Comparison of ENCODE assay signal across 24 cellular contexts in genomic region chr11:70440206-70440605, GRCh38. TPM values are rescaled to one million over a fixed set of nuclear protein-coding genes. Genes with fewer than 3 reads are reported as not detected.
DNase-seq lines count a peak whose midpoint lies in the region; ATAC-seq and TF ChIP-seq lines count a peak whose summit lies in the region.
"Had no signal": no experiment of that assay in that cellular context is flagged by ENCODE, and none has a peak within 500 bp of the region (broad histone marks: within the 10 kb centered on the region; RNA-seq: fewer than 3 reads in every experiment).

No MANE protein-coding gene starts in this region.

- H3K9me3 ChIP-seq in SU-DHL-6 (ENCODE audit: insufficient read depth, low read length) (peaks cover 6% of the 10 kb centered on the region; the same call in 1 of the 2 replicates), neuronal stem cell (replicated peaks in 1 of 2; ENCODE audit: control insufficient read depth in 2 of 2, insufficient read depth in 1 of 2, low read depth in 1 of 2, low read length in 2 of 2) (no peaks in the 10 kb centered on the region)
- H3K9me3 ChIP-seq: BLaER1, SK-N-SH had no signal

- H2BK120ac ChIP-seq in mesendoderm (ENCODE audit: low read depth, low read length) (no peak overlapping the region), neuronal stem cell (ENCODE audit: low read depth, low read length) (no peak overlapping the region)

- H3K36me3 ChIP-seq in SU-DHL-6 (ENCODE audit: low read length) (peaks cover 4% of the 10 kb centered on the region; the same call in 1 of the 2 replicates), mesendoderm (ENCODE audit: control insufficient read depth, insufficient read depth, low read length) (peaks cover 8% of the 10 kb centered on the region), neuronal stem cell (replicated peaks in 1 of 2; ENCODE audit: control insufficient read depth in 2 of 2, insufficient read depth in 2 of 2, low read length in 2 of 2) (peaks cover 23 to 35% of the 10 kb centered on the region in 2 donors)
- H3K36me3 ChIP-seq: BLaER1 had no signal

- H2BK15ac ChIP-seq in mesendoderm (replicated peaks; ENCODE audit: low read depth), result no peak overlapping the region
- H2BK15ac ChIP-seq in neuronal stem cell (ENCODE audit: low read length), result no peak overlapping the region

- H4K5ac ChIP-seq in mesendoderm (ENCODE audit: low read length), result no peak overlapping the region

- no peak overlapping the region for H3K4me3 ChIP-seq in SU-DHL-6 (ENCODE audit: insufficient read depth, low read length, poor library complexity, severe bottlenecking)
- no peak overlapping the region for H3K4me3 ChIP-seq in mesendoderm (ENCODE audit: low read length)
- no peak overlapping the region for H3K4me3 ChIP-seq in neuronal stem cell (ENCODE audit: low read length in 2 of 2)
- H3K4me3 ChIP-seq: BLaER1, GM12878 had no signal

- no peak overlapping the region for H3K14ac ChIP-seq in neuronal stem cell (ENCODE audit: low read length)

- H3K4me2 ChIP-seq in SU-DHL-6 (ENCODE audit: low read depth, low read length, poor library complexity, severe bottlenecking), result peak overlapping the region; percentile 38
- H3K4me2 ChIP-seq in mesendoderm (ENCODE audit: low read length), result no peak overlapping the region
- no peak overlapping the region for H3K4me2 ChIP-seq in neuronal stem cell (ENCODE audit: insufficient read depth, low read length, poor library complexity, severe bottlenecking)
- H3K4me2 ChIP-seq: SK-N-SH had no signal

- H2BK5ac ChIP-seq in mesendoderm (ENCODE audit: low read length) (no peak overlapping the region), neuronal stem cell (ENCODE audit: low read length) (no peak overlapping the region)

- no peak overlapping the region for H4K8ac ChIP-seq in mesendoderm (ENCODE audit: low read depth, low read length)
- no peak overlapping the region for H4K8ac ChIP-seq in neuronal stem cell (ENCODE audit: low read depth, low read length)

- no peaks in the 10 kb centered on the region for H3K79me2 ChIP-seq in SU-DHL-6 (ENCODE audit: insufficient read depth, low read length)
- no peaks in the 10 kb centered on the region for H3K79me2 ChIP-seq in mesendoderm (ENCODE audit: control insufficient read depth, insufficient read depth, low read length)

- no peaks in the 10 kb centered on the region for H4K20me1 ChIP-seq in SU-DHL-6 (ENCODE audit: low read depth, low read length)

- DNase-seq in left ventricle myocardium superior, result peak; percentile 16
- no peak for DNase-seq in cardiac septum (ENCODE audit: low spot score)
- peak; percentile 19 for DNase-seq in mesendoderm
- DNase-seq in neuronal stem cell (ENCODE audit: low spot score), result no peak
- DNase-seq in 8988T, result no peak
- no peak for DNase-seq in T-helper 2 cell
- DNase-seq: CD4-positive, alpha-beta memory T cell; DMS53; EL; Kasumi-1; MM.1S; NCI-H1092; NCI-H1436 treated with DMSO at 0.1 percent for 48 hours; NCI-H2029; NCI-H2171; NCI-H446 treated with DMSO at 0.1 percent for 48 hours; NCI-H774; SHP77; SK-N-SH had no signal

- H3K23ac ChIP-seq in mesendoderm (ENCODE audit: low read length) (no peak overlapping the region), neuronal stem cell (ENCODE audit: low read depth, low read length, poor library complexity) (no peak overlapping the region)

- no peak overlapping the region for H3K9ac ChIP-seq in SU-DHL-6 (ENCODE audit: low read length)
- no peak overlapping the region for H3K9ac ChIP-seq in mesendoderm (ENCODE audit: low read length)
- H3K9ac ChIP-seq in neuronal stem cell (ENCODE audit: low read depth, low read length, poor library complexity), result no peak overlapping the region
- H3K9ac ChIP-seq: BLaER1, SK-N-SH had no signal

- H2AK5ac ChIP-seq in mesendoderm (ENCODE audit: low read length) (no peak overlapping the region), neuronal stem cell (ENCODE audit: low read depth, low read length) (no peak overlapping the region)

- H3K4ac ChIP-seq in mesendoderm (ENCODE audit: low read depth, low read length) (no peak overlapping the region), neuronal stem cell (ENCODE audit: low read length) (no peak overlapping the region)

- no peaks in the 10 kb centered on the region for H3K79me1 ChIP-seq in mesendoderm (ENCODE audit: low read length)
- H3K79me1 ChIP-seq in neuronal stem cell (ENCODE audit: low read depth, low read length), result peaks cover 4% of the 10 kb centered on the region

- no peak overlapping the region for H4K91ac ChIP-seq in neuronal stem cell (ENCODE audit: low read depth, low read length, poor library complexity)

- no peaks in the 10 kb centered on the region for H3K9me2 ChIP-seq in SU-DHL-6 (replicated peaks; ENCODE audit: insufficient read depth, low read length)
- H3K9me2 ChIP-seq: SK-N-SH had no signal

- WGBS in mesendoderm (ENCODE audit: extremely low coverage, insufficient coverage, low lambda C conversion rate), result no CpG with 5 or more reads among the region's 6 CpGs
- no CpG with 5 or more reads among the region's 6 CpGs for WGBS in neuronal stem cell (ENCODE audit: extremely low coverage in 2 of 2, insufficient read length in 2 of 2, insufficient replicate concordance in 1 of 2), 2 donors

- H3K27me3 ChIP-seq in SU-DHL-6 (ENCODE audit: low read length) (no peaks in the 10 kb centered on the region), mesendoderm (ENCODE audit: insufficient read depth, low read length, poor library complexity) (no peaks in the 10 kb centered on the region), neuronal stem cell (ENCODE audit: control insufficient read depth in 3 of 3, insufficient read depth in 3 of 3, low read depth in 1 of 3, low read length in 3 of 3) (no peaks in the 10 kb centered on the region)

- H2AFZ ChIP-seq in SU-DHL-6 (ENCODE audit: low read depth, low read length, severe bottlenecking), result no peak overlapping the region
- no peak overlapping the region for H2AFZ ChIP-seq in neuronal stem cell (ENCODE audit: low read length)

- no peak overlapping the region for H2BK12ac ChIP-seq in neuronal stem cell (ENCODE audit: low read length)

- H3K4me1 ChIP-seq in mesendoderm (ENCODE audit: control insufficient read depth, low read depth, low read length) (no peaks in the 10 kb centered on the region), neuronal stem cell (ENCODE audit: control insufficient read depth in 2 of 2, insufficient read depth in 1 of 2, low read depth in 1 of 2, low read length in 2 of 2) (no peaks in the 10 kb centered on the region)

- H3K56ac ChIP-seq in mesendoderm (ENCODE audit: low read length), result no peak overlapping the region

- no peak for TF ChIP-seq CTCF in SU-DHL-6 (IDR thresholded peaks at IDR 0.05; ENCODE audit: insufficient read depth, low read length, poor library complexity, severe bottlenecking)

- peak overlapping the region; percentile 94 for H3K27ac ChIP-seq in SU-DHL-6 (ENCODE audit: low read depth, low read length)
- no peak overlapping the region for H3K27ac ChIP-seq in mesendoderm (ENCODE audit: low read depth, low read length)
- H3K27ac ChIP-seq in neuronal stem cell (replicated peaks; ENCODE audit: low read length), result no peak overlapping the region
- H3K27ac ChIP-seq: 22Rv1, BLaER1 had no signal

- H3K18ac ChIP-seq in mesendoderm (ENCODE audit: low read length) (no peak overlapping the region), neuronal stem cell (ENCODE audit: low read length) (no peak overlapping the region)

- intact Hi-C loops in left ventricle myocardium superior (cut with micrococcal nuclease) (no loop called here), cardiac septum (cut with DNase I) (no loop called here)

- H3F3A ChIP-seq in SU-DHL-6 (ENCODE audit: insufficient read depth), result peaks cover 63% of the 10 kb centered on the region

- ATAC-seq in left ventricle myocardium superior (no peak), GM18868 (IDR thresholded peaks at IDR 0.05; ENCODE audit: unreplicated experiment) (no peak)
- ATAC-seq: GM12878 had no signal

RNA-seq across cellular contexts. Expression of gene CTTN, which starts 41.9 kb away (rescaled TPM):
- 169 TPM for total RNA-seq in left ventricle myocardium superior
- total RNA-seq in cardiac septum, result 171 TPM
- 116 TPM for polyA plus RNA-seq in mesendoderm (2013, experiment 1 of 2)
- polyA plus RNA-seq in mesendoderm (2013, experiment 2 of 2), result 115 TPM
- polyA plus RNA-seq in neuronal stem cell (2013, experiment 1 of 2), result 79.2 TPM
- polyA plus RNA-seq in neuronal stem cell (2013, experiment 2 of 2), result 79.5 TPM

Comparison
In these comparisons a context has a peak if more than half of its experiments do, and no peak if none do; other contexts are left out.
1. DNase-seq: peak in left ventricle myocardium superior (single experiment) and mesendoderm (single experiment); none in cardiac septum (single experiment), neuronal stem cell (single experiment), 8988T (single experiment) and T-helper 2 cell (0 of 5).